In the genomic region with DNA sequence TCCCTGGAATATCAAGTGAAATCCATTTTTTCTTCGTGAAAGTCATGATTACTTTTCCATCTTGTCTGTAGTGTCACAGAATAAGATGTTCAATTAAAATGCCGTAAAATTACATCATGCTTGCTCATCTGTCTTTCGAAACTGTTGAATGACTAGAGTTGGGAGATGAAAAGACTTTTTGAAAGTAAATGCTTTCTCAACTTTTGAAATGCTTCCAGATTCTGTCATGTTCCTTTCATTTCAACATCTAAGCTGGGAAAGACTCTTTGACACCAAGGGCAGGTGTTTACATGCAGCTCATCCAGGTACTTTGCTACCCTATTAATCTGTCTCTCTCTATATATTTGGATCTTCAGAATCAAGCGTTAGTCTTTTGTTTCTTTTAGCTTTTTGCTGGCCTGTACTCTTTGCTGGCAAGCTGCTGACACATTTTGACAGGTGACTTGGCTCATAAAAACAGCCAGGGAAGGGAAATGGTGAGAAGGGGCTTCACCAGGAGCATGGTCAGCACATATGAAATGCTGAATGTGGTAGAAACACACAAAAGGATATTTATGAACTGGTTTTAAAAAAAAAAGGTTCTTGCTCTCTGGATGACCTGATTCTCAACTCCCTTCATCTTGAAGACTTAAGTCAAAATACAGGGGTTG, we compare ENCODE assay signal across 13 cellular contexts.
DNase-seq lines count a peak whose midpoint lies in the region; ATAC-seq, FAIRE-seq and TF ChIP-seq lines count a peak whose summit lies in the region.
"Had no signal": no experiment of that assay in that cellular context is flagged by ENCODE, and none has a peak within 500 bp of the region (broad histone marks: within the 10 kb centered on the region; RNA-seq: fewer than 3 reads in every experiment).

No MANE protein-coding gene starts in this region.

- no peak overlapping the region for H3K4me3 ChIP-seq in fibroblast of villous mesenchyme (ENCODE audit: low read depth, low read length)
- no peak overlapping the region for H3K4me3 ChIP-seq in upper lobe of left lung

- FAIRE-seq in GM12892 (lab: Jason Lieb, UNC) = no peak

- TF ChIP-seq CTCF in fibroblast of villous mesenchyme (IDR thresholded peaks at IDR 0.05; ENCODE audit: insufficient read depth, low read depth, low read length) = no peak
- no peak for TF ChIP-seq CTCF in upper lobe of left lung (IDR thresholded peaks at IDR 0.05)

- H3K27ac ChIP-seq in upper lobe of left lung = no peak overlapping the region
- H3K27ac ChIP-seq: brain microvascular endothelial cell had no signal

- H3K36me3 ChIP-seq in upper lobe of left lung = no peaks in the 10 kb centered on the region
- H3K36me3 ChIP-seq: brain microvascular endothelial cell had no signal

- no peaks in the 10 kb centered on the region for H3K27me3 ChIP-seq in upper lobe of left lung
- H3K27me3 ChIP-seq: brain microvascular endothelial cell had no signal

- 36 to 38% methylated on average over 4 of the region's 4 CpGs for WGBS in upper lobe of left lung, 2 donors

- no peak for TF ChIP-seq POLR2A in upper lobe of left lung (IDR thresholded peaks at IDR 0.05)
- no peak for TF ChIP-seq POLR2A in GM12892 (IDR thresholded peaks at IDR 0.05; ENCODE audit: low read depth, low read length)

- H3K4me1 ChIP-seq in upper lobe of left lung = no peaks in the 10 kb centered on the region

- no peak for ATAC-seq in upper lobe of left lung (ENCODE audit: low FRiP score in 2 of 2)
- ATAC-seq: naive thymus-derived CD8-positive, alpha-beta T cell had no signal

- H3K9me3 ChIP-seq in upper lobe of left lung = peaks cover 0 to 6% (median 0%) of the 10 kb centered on the region in 4 donors

- no peak for TF ChIP-seq EP300 in upper lobe of left lung (IDR thresholded peaks at IDR 0.05)

- DNase-seq in A172 (ENCODE audit: low spot score) (peak; percentile 10), EH (ENCODE audit: low read depth) (peak; percentile 59), RPMI8226 (peak; percentile 81), fibroblast of villous mesenchyme (ENCODE audit: low read depth) (peak; percentile 55), upper lobe of left lung (no peak), GM12892 (ENCODE audit: insufficient read length) (no peak), retina (no peak)
- DNase-seq in stimulated activated CD8-positive, alpha-beta memory T cell treated with anti-CD3 and anti-CD28 coated beads, Interleukin-4, amount 100 ng/mL, for 48 hours = no peak
- DNase-seq: brain microvascular endothelial cell; CD4-positive, alpha-beta T cell; naive thymus-derived CD8-positive, alpha-beta T cell; stimulated activated CD4-positive, alpha-beta T cell treated with anti-CD3 and anti-CD28 coated beads, Interleukin-15, amount 100 ng/mL, for 24 hours; T-helper 9 cell had no signal

Comparison
In these comparisons a context has a peak if more than half of its experiments do, and no peak if none do; other contexts are left out.
1. DNase-seq: peak in A172 (single experiment), EH (single experiment), RPMI8226 (single experiment) and fibroblast of villous mesenchyme (single experiment); none in upper lobe of left lung (0 of 2), GM12892 (single experiment), stimulated activated CD8-positive, alpha-beta memory T cell treated with anti-CD3 and anti-CD28 coated beads, Interleukin-4, amount 100 ng/mL, for 48 hours (single experiment) and retina (single experiment).